1 cellular context compared by ENCODE assay signal in the genomic region with DNA sequence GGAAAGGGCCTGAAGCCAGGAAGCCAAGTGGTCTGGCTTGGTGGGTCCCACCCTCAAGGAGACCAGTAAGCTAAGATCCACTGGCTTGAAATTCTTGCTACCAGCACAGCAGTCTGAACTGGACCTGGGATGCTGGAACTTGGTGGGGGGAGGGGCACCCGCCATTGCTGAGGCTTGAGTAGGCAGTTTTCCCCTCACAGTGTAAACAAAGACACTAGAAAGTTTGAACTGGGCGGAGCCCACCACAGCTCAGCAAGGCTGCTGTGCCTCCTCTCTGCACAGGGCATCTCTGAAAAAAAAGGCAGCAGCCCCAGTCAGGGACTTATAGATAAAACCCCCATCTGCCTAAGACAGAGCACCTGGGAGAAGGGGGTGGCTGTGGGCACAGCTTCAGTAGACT.
TF ChIP-seq lines count a peak whose summit lies in the region.

No MANE protein-coding gene starts in this region.

TF ChIP-seq in HepG2, 621 proteins besides CTCF, POLR2A, EP300 and RAD21 (continues in another document):
- TF ChIP-seq, protein P1, sequence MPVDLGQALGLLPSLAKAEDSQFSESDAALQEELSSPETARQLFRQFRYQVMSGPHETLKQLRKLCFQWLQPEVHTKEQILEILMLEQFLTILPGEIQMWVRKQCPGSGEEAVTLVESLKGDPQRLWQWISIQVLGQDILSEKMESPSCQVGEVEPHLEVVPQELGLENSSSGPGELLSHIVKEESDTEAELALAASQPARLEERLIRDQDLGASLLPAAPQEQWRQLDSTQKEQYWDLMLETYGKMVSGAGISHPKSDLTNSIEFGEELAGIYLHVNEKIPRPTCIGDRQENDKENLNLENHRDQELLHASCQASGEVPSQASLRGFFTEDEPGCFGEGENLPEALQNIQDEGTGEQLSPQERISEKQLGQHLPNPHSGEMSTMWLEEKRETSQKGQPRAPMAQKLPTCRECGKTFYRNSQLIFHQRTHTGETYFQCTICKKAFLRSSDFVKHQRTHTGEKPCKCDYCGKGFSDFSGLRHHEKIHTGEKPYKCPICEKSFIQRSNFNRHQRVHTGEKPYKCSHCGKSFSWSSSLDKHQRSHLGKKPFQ (CRISPR knock-in tag; IDR thresholded peaks at IDR 0.05; ENCODE audit: insufficient replicate concordance), result no peak
- 0 out of 2 replicates have a peak, but pooled peaks have one; percentile 45 for TF ChIP-seq FOXK1 (CRISPR knock-in tag; IDR thresholded peaks at IDR 0.05; ENCODE audit: borderline replicate concordance, low read depth)
- no peak for TF ChIP-seq SMAD3 (CRISPR knock-in tag; IDR thresholded peaks at IDR 0.05)
- TF ChIP-seq SALL1 (CRISPR knock-in tag; IDR thresholded peaks at IDR 0.05), result 0 out of 2 replicates have a peak, but pooled peaks have one; percentile 14
- TF ChIP-seq ZNF17 (CRISPR knock-in tag; IDR thresholded peaks at IDR 0.05), result no peak
- no peak for TF ChIP-seq GATA4 (IDR thresholded peaks at IDR 0.05; ENCODE audit: borderline replicate concordance, low read depth)
- TF ChIP-seq GZF1 (CRISPR knock-in tag; IDR thresholded peaks at IDR 0.05), result no peak
- no peak for TF ChIP-seq ZSCAN21 (CRISPR knock-in tag; IDR thresholded peaks at IDR 0.05; ENCODE audit: borderline replicate concordance)
- TF ChIP-seq TBP (CRISPR knock-in tag; IDR thresholded peaks at IDR 0.05), result no peak
- no peak for TF ChIP-seq CREB1 (IDR thresholded peaks at IDR 0.05)
- TF ChIP-seq CREB1 (CRISPR knock-in tag; IDR thresholded peaks at IDR 0.05), result no peak
- TF ChIP-seq ZNF331 (CRISPR knock-in tag; IDR thresholded peaks at IDR 0.05), result 0 out of 2 replicates have a peak, but pooled peaks have one; percentile 21
- TF ChIP-seq EEA1 (CRISPR knock-in tag; IDR thresholded peaks at IDR 0.05; ENCODE audit: borderline replicate concordance), result no peak
- TF ChIP-seq YY1 (IDR thresholded peaks at IDR 0.05; ENCODE audit: insufficient read depth, insufficient replicate concordance, low read depth, low read length), result peak; percentile 60
- TF ChIP-seq, protein P2, sequence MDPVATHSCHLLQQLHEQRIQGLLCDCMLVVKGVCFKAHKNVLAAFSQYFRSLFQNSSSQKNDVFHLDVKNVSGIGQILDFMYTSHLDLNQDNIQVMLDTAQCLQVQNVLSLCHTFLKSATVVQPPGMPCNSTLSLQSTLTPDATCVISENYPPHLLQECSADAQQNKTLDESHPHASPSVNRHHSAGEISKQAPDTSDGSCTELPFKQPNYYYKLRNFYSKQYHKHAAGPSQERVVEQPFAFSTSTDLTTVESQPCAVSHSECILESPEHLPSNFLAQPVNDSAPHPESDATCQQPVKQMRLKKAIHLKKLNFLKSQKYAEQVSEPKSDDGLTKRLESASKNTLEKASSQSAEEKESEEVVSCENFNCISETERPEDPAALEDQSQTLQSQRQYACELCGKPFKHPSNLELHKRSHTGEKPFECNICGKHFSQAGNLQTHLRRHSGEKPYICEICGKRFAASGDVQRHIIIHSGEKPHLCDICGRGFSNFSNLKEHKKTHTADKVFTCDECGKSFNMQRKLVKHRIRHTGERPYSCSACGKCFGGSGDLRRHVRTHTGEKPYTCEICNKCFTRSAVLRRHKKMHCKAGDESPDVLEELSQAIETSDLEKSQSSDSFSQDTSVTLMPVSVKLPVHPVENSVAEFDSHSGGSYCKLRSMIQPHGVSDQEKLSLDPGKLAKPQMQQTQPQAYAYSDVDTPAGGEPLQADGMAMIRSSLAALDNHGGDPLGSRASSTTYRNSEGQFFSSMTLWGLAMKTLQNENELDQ (CRISPR knock-in tag; IDR thresholded peaks at IDR 0.05; ENCODE audit: borderline replicate concordance), result no peak
- peak; percentile 74 for TF ChIP-seq BCL6 (CRISPR knock-in tag; IDR thresholded peaks at IDR 0.05)
- no peak for TF ChIP-seq PRPF4 (IDR thresholded peaks at IDR 0.05; ENCODE audit: low read depth, low read length, poor library complexity, severe bottlenecking)
- no peak for TF ChIP-seq NFATC3 (CRISPR knock-in tag; IDR thresholded peaks at IDR 0.05)
- 0 out of 2 replicates have a peak, but pooled peaks have one; percentile 23 for TF ChIP-seq GATAD2A (CRISPR knock-in tag; IDR thresholded peaks at IDR 0.05)
- TF ChIP-seq FOXA1 (IDR thresholded peaks at IDR 0.05), result no peak
- TF ChIP-seq FOXA1 (CRISPR knock-in tag; IDR thresholded peaks at IDR 0.05), result peak; percentile 78
- TF ChIP-seq, protein P3, sequence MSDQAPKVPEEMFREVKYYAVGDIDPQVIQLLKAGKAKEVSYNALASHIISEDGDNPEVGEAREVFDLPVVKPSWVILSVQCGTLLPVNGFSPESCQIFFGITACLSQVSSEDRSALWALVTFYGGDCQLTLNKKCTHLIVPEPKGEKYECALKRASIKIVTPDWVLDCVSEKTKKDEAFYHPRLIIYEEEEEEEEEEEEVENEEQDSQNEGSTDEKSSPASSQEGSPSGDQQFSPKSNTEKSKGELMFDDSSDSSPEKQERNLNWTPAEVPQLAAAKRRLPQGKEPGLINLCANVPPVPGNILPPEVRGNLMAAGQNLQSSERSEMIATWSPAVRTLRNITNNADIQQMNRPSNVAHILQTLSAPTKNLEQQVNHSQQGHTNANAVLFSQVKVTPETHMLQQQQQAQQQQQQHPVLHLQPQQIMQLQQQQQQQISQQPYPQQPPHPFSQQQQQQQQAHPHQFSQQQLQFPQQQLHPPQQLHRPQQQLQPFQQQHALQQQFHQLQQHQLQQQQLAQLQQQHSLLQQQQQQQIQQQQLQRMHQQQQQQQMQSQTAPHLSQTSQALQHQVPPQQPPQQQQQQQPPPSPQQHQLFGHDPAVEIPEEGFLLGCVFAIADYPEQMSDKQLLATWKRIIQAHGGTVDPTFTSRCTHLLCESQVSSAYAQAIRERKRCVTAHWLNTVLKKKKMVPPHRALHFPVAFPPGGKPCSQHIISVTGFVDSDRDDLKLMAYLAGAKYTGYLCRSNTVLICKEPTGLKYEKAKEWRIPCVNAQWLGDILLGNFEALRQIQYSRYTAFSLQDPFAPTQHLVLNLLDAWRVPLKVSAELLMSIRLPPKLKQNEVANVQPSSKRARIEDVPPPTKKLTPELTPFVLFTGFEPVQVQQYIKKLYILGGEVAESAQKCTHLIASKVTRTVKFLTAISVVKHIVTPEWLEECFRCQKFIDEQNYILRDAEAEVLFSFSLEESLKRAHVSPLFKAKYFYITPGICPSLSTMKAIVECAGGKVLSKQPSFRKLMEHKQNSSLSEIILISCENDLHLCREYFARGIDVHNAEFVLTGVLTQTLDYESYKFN (CRISPR knock-in tag; conservative IDR thresholded peaks at IDR 0.05), result 0 out of 2 replicates have a peak, but pooled peaks have one; percentile 24
- no peak for TF ChIP-seq SOX6 (IDR thresholded peaks at IDR 0.05)
- TF ChIP-seq SOX6 (CRISPR knock-in tag; IDR thresholded peaks at IDR 0.05), result peak; percentile 40; the same call in 1 of the 2 replicates
- TF ChIP-seq, protein P4, sequence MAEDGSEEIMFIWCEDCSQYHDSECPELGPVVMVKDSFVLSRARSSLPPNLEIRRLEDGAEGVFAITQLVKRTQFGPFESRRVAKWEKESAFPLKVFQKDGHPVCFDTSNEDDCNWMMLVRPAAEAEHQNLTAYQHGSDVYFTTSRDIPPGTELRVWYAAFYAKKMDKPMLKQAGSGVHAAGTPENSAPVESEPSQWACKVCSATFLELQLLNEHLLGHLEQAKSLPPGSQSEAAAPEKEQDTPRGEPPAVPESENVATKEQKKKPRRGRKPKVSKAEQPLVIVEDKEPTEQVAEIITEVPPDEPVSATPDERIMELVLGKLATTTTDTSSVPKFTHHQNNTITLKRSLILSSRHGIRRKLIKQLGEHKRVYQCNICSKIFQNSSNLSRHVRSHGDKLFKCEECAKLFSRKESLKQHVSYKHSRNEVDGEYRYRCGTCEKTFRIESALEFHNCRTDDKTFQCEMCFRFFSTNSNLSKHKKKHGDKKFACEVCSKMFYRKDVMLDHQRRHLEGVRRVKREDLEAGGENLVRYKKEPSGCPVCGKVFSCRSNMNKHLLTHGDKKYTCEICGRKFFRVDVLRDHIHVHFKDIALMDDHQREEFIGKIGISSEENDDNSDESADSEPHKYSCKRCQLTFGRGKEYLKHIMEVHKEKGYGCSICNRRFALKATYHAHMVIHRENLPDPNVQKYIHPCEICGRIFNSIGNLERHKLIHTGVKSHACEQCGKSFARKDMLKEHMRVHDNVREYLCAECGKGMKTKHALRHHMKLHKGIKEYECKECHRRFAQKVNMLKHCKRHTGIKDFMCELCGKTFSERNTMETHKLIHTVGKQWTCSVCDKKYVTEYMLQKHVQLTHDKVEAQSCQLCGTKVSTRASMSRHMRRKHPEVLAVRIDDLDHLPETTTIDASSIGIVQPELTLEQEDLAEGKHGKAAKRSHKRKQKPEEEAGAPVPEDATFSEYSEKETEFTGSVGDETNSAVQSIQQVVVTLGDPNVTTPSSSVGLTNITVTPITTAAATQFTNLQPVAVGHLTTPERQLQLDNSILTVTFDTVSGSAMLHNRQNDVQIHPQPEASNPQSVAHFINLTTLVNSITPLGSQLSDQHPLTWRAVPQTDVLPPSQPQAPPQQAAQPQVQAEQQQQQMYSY (CRISPR knock-in tag; IDR thresholded peaks at IDR 0.05), result no peak
- TF ChIP-seq, protein P5, sequence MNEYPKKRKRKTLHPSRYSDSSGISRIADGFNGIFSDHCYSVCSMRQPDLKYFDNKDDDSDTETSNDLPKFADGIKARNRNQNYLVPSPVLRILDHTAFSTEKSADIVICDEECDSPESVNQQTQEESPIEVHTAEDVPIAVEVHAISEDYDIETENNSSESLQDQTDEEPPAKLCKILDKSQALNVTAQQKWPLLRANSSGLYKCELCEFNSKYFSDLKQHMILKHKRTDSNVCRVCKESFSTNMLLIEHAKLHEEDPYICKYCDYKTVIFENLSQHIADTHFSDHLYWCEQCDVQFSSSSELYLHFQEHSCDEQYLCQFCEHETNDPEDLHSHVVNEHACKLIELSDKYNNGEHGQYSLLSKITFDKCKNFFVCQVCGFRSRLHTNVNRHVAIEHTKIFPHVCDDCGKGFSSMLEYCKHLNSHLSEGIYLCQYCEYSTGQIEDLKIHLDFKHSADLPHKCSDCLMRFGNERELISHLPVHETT (CRISPR knock-in tag; conservative IDR thresholded peaks at IDR 0.05), result no peak
- TF ChIP-seq, protein P6, sequence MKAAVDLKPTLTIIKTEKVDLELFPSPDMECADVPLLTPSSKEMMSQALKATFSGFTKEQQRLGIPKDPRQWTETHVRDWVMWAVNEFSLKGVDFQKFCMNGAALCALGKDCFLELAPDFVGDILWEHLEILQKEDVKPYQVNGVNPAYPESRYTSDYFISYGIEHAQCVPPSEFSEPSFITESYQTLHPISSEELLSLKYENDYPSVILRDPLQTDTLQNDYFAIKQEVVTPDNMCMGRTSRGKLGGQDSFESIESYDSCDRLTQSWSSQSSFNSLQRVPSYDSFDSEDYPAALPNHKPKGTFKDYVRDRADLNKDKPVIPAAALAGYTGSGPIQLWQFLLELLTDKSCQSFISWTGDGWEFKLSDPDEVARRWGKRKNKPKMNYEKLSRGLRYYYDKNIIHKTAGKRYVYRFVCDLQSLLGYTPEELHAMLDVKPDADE (CRISPR knock-in tag; IDR thresholded peaks at IDR 0.05), result no peak
- no peak for TF ChIP-seq FOXM1 (CRISPR knock-in tag; IDR thresholded peaks at IDR 0.05)
- TF ChIP-seq ZNF768 (CRISPR knock-in tag; IDR thresholded peaks at IDR 0.05), result peak; percentile 70; the same call in 1 of the 2 replicates
- 0 out of 2 replicates have a peak, but pooled peaks have one; percentile 30 for TF ChIP-seq POGZ (CRISPR knock-in tag; IDR thresholded peaks at IDR 0.05)
- TF ChIP-seq IRX3 (CRISPR knock-in tag; IDR thresholded peaks at IDR 0.05; ENCODE audit: borderline replicate concordance, low read depth), result no peak
- TF ChIP-seq ZNF234 (CRISPR knock-in tag; conservative IDR thresholded peaks at IDR 0.05), result no peak
- TF ChIP-seq KLF16 (CRISPR knock-in tag; IDR thresholded peaks at IDR 0.05), result no peak
- TF ChIP-seq SOX13 (IDR thresholded peaks at IDR 0.05), result no peak
- peak in 1 of 2 experiments; percentile 26; a peak in 1 of 4 replicates for TF ChIP-seq SOX13 (CRISPR knock-in tag; conservative IDR thresholded peaks at IDR 0.05 in 1 of 2, IDR thresholded peaks at IDR 0.05 in 1 of 2)
- TF ChIP-seq MAFK (conservative IDR thresholded peaks at IDR 0.05 in 1 of 2, IDR thresholded peaks at IDR 0.05 in 1 of 2; ENCODE audit: low read length in 2 of 2), result no peak
- peak; percentile 31; the same call in 1 of the 2 replicates for TF ChIP-seq FOSL2 (CRISPR knock-in tag; IDR thresholded peaks at IDR 0.05)
- TF ChIP-seq HMG20B (CRISPR knock-in tag; conservative IDR thresholded peaks at IDR 0.05), result no peak
- no peak for TF ChIP-seq CHCHD3 (CRISPR knock-in tag; IDR thresholded peaks at IDR 0.05)
- TF ChIP-seq HDAC1 (CRISPR knock-in tag; IDR thresholded peaks at IDR 0.05), result 0 out of 2 replicates have a peak, but pooled peaks have one; percentile 17
- TF ChIP-seq BORCS8-MEF2B (CRISPR knock-in tag; IDR thresholded peaks at IDR 0.05), result no peak
- peak; percentile 65 for TF ChIP-seq FOXA3 (CRISPR knock-in tag; IDR thresholded peaks at IDR 0.05)
- peak; percentile 6; the same call in 1 of the 2 replicates for TF ChIP-seq MAFF (IDR thresholded peaks at IDR 0.05; ENCODE audit: low read depth, low read length)
- no peak for TF ChIP-seq REPIN1 (CRISPR knock-in tag; IDR thresholded peaks at IDR 0.05; ENCODE audit: borderline replicate concordance, low read depth)
- TF ChIP-seq, protein P7, sequence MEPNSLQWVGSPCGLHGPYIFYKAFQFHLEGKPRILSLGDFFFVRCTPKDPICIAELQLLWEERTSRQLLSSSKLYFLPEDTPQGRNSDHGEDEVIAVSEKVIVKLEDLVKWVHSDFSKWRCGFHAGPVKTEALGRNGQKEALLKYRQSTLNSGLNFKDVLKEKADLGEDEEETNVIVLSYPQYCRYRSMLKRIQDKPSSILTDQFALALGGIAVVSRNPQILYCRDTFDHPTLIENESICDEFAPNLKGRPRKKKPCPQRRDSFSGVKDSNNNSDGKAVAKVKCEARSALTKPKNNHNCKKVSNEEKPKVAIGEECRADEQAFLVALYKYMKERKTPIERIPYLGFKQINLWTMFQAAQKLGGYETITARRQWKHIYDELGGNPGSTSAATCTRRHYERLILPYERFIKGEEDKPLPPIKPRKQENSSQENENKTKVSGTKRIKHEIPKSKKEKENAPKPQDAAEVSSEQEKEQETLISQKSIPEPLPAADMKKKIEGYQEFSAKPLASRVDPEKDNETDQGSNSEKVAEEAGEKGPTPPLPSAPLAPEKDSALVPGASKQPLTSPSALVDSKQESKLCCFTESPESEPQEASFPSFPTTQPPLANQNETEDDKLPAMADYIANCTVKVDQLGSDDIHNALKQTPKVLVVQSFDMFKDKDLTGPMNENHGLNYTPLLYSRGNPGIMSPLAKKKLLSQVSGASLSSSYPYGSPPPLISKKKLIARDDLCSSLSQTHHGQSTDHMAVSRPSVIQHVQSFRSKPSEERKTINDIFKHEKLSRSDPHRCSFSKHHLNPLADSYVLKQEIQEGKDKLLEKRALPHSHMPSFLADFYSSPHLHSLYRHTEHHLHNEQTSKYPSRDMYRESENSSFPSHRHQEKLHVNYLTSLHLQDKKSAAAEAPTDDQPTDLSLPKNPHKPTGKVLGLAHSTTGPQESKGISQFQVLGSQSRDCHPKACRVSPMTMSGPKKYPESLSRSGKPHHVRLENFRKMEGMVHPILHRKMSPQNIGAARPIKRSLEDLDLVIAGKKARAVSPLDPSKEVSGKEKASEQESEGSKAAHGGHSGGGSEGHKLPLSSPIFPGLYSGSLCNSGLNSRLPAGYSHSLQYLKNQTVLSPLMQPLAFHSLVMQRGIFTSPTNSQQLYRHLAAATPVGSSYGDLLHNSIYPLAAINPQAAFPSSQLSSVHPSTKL (CRISPR knock-in tag; IDR thresholded peaks at IDR 0.05), result peak; percentile 39; the same call in 1 of the 2 replicates
- peak; percentile 70; the same call in 1 of the 2 replicates for TF ChIP-seq SP5 (CRISPR knock-in tag; IDR thresholded peaks at IDR 0.05; ENCODE audit: borderline replicate concordance, low read depth)
